In the genomic region with DNA sequence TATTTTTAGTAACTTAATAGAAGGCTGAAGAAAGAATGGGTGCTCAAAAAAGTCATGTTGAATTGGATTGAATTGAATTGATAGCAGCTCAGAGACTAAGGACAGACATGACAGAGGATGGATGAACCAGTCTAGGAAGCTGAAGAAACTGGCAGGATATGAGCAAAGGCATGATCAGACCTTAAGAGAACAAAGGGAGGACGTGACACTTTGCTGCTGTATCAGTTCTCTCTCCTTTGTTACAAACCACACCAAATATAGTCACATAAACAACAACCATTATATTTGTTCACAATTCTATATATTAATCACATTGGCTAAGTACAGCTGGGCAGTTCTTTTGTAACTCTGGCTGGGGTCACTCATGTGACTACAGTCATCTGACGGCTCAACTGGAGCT, we compare ENCODE assay signal across 20 cellular contexts.
DNase-seq lines count a peak whose midpoint lies in the region; ATAC-seq, FAIRE-seq and TF ChIP-seq lines count a peak whose summit lies in the region.
"Had no signal": no experiment of that assay in that cellular context is flagged by ENCODE, and none has a peak within 500 bp of the region (broad histone marks: within the 10 kb centered on the region; RNA-seq: fewer than 3 reads in every experiment).

No MANE protein-coding gene starts in this region.

- H3K27ac ChIP-seq in ACC112 (ENCODE audit: low read depth, low read length) (peak overlapping the region; percentile 57), endothelial cell of umbilical vein (ENCODE audit: insufficient read depth, low read depth, low read length) (peak overlapping the region; percentile 82), mesendoderm (ENCODE audit: low read depth, low read length) (no peak overlapping the region), left ventricle myocardium inferior (replicated peaks) (no peak overlapping the region), SK-N-SH (ENCODE audit: low read depth in 2 of 2, low read length in 1 of 2) (peak overlapping the region in 1 of 2 experiments; percentile 27; a peak in 1 of 4 replicates)
- H3K27ac ChIP-seq: PC-9 had no signal

- BruUV-seq in endothelial cell of umbilical vein (replicated peaks; lab: Mats Ljungman, UMichigan), result no TSS peak

- H2AK5ac ChIP-seq in mesendoderm (ENCODE audit: low read length), result no peak overlapping the region

- H3K4me3 ChIP-seq in ACC112 (ENCODE audit: low read depth, low read length) (no peak overlapping the region), endothelial cell of umbilical vein (replicated peaks in 1 of 3; ENCODE audit: insufficient read depth in 1 of 3, low read depth in 1 of 3, low read length in 3 of 3) (no peak overlapping the region), mesendoderm (ENCODE audit: low read length) (no peak overlapping the region), left ventricle myocardium inferior (no peak overlapping the region), SK-N-SH (ENCODE audit: low read depth in 2 of 2, low read length in 1 of 2) (no peak overlapping the region)
- H3K4me3 ChIP-seq: HAP-1, PC-9 had no signal

- peak overlapping the region; percentile 37 for H3K4ac ChIP-seq in mesendoderm (ENCODE audit: low read depth, low read length)

- no peak overlapping the region for H2BK15ac ChIP-seq in mesendoderm (replicated peaks; ENCODE audit: low read depth)

- no peak overlapping the region for H4K8ac ChIP-seq in mesendoderm (ENCODE audit: low read depth, low read length)

- CTCF ChIA-PET in endothelial cell of umbilical vein (lab: Charles Lee) (interaction anchor here (1.6 to 2.0 kb wide), 2 partner anchors 18 to 295 kb away, joined by 4 to 8 read pairs; no protein-coding TSS in a partner anchor), SK-N-SH (lab: Yijun Ruan, JAX) (no interaction called here)

- H3K9me1 ChIP-seq in endothelial cell of umbilical vein (replicated peaks; ENCODE audit: control insufficient read depth, extremely low read depth, insufficient read depth, low read length), result no peaks in the 10 kb centered on the region

- H3F3A ChIP-seq in SK-N-SH (replicated peaks; ENCODE audit: insufficient read depth), result peaks cover 12% of the 10 kb centered on the region

- H3K27me3 ChIP-seq in ACC112 (ENCODE audit: insufficient read depth, low read length) (no peaks in the 10 kb centered on the region), endothelial cell of umbilical vein (ENCODE audit: control insufficient read depth in 2 of 2, insufficient read depth in 2 of 2, low read length in 2 of 2) (no peaks in the 10 kb centered on the region), mesendoderm (ENCODE audit: insufficient read depth, low read length, poor library complexity) (no peaks in the 10 kb centered on the region), left ventricle myocardium inferior (ENCODE audit: low read depth) (no peaks in the 10 kb centered on the region), SK-N-SH (ENCODE audit: insufficient read depth) (no peaks in the 10 kb centered on the region)

- H3K79me1 ChIP-seq in mesendoderm (ENCODE audit: low read length), result no peaks in the 10 kb centered on the region

- no peak overlapping the region for H3K56ac ChIP-seq in mesendoderm (ENCODE audit: low read length)

- no peaks in the 10 kb centered on the region for H3K36me3 ChIP-seq in ACC112 (ENCODE audit: insufficient read depth, low read length)
- H3K36me3 ChIP-seq in endothelial cell of umbilical vein (ENCODE audit: control insufficient read depth in 2 of 2, extremely low read depth in 1 of 2, insufficient read depth in 2 of 2, low read length in 2 of 2), result no peaks in the 10 kb centered on the region
- H3K36me3 ChIP-seq in mesendoderm (ENCODE audit: control insufficient read depth, insufficient read depth, low read length), result no peaks in the 10 kb centered on the region
- H3K36me3 ChIP-seq in left ventricle myocardium inferior, result no peaks in the 10 kb centered on the region
- no peaks in the 10 kb centered on the region for H3K36me3 ChIP-seq in SK-N-SH (replicated peaks in 1 of 2; ENCODE audit: control insufficient read depth in 1 of 2, insufficient read depth in 2 of 2, low read length in 1 of 2)
- H3K36me3 ChIP-seq: HAP-1 had no signal

- no peak overlapping the region for H2BK120ac ChIP-seq in mesendoderm (ENCODE audit: low read depth, low read length)

- H3K9me3 ChIP-seq in endothelial cell of umbilical vein (replicated peaks; ENCODE audit: control insufficient read depth, insufficient read depth, low read length) (no peaks in the 10 kb centered on the region), left ventricle myocardium inferior (replicated peaks) (no peaks in the 10 kb centered on the region), SK-N-SH (no peaks in the 10 kb centered on the region)
- H3K9me3 ChIP-seq: HAP-1 had no signal

- intact Hi-C loops in endothelial cell of umbilical vein (cut with micrococcal nuclease) (loop anchor here (10.0 kb wide), 1 partner anchor 295 kb away; no protein-coding TSS in a partner anchor), left ventricle myocardium inferior (cut with micrococcal nuclease) (no loop called here)

- H3K9ac ChIP-seq in endothelial cell of umbilical vein (replicated peaks; ENCODE audit: extremely low read depth, insufficient read depth, low read length) (no peak overlapping the region), mesendoderm (ENCODE audit: low read length) (no peak overlapping the region), SK-N-SH (no peak overlapping the region)

- H3K4me1 ChIP-seq in ACC112 (ENCODE audit: control insufficient read depth, insufficient read depth, low read length, unreplicated experiment) (peaks cover 33% of the 10 kb centered on the region), endothelial cell of umbilical vein (ENCODE audit: control insufficient read depth, extremely low read depth, insufficient read depth, low read length) (peaks cover 19% of the 10 kb centered on the region), mesendoderm (ENCODE audit: control insufficient read depth, low read depth, low read length) (no peaks in the 10 kb centered on the region), left ventricle myocardium inferior (no peaks in the 10 kb centered on the region), SK-N-SH (ENCODE audit: control insufficient read depth in 1 of 2, insufficient read depth in 2 of 2, low read depth in 1 of 2, low read length in 1 of 2) (peaks cover 0 to 4% of the 10 kb centered on the region in 2 experiments; a peak in 1 of 4 replicates)
- H3K4me1 ChIP-seq: HAP-1 had no signal

- H4K20me1 ChIP-seq in endothelial cell of umbilical vein (replicated peaks; ENCODE audit: control insufficient read depth, extremely low read depth, insufficient read depth, low read length) (no peaks in the 10 kb centered on the region), SK-N-SH (ENCODE audit: insufficient read depth) (no peaks in the 10 kb centered on the region)

- TF ChIP-seq POLR2A in endothelial cell of umbilical vein (IDR thresholded peaks at IDR 0.05; ENCODE audit: low read depth, low read length), result no peak

- no peak overlapping the region for H3K18ac ChIP-seq in mesendoderm (ENCODE audit: low read length)

- no peak for TF ChIP-seq RAD21 in SK-N-SH (IDR thresholded peaks at IDR 0.05; ENCODE audit: low read length)

- H3K23ac ChIP-seq in mesendoderm (ENCODE audit: low read length), result no peak overlapping the region

- dilution Hi-C loops in endothelial cell of umbilical vein (cut with MboI; ENCODE audit: extremely low pct_ligation_motif_present, low sequenced_read_pairs), result no loop called here

- DNase-seq in LHCN-M2 (ENCODE audit: low read depth), result peak; percentile 27
- DNase-seq in endothelial cell of umbilical vein (ENCODE audit: low read depth, low spot score), result peak; percentile 47
- DNase-seq in mesendoderm, result no peak
- no peak for DNase-seq in left ventricle myocardium inferior
- DNase-seq in SK-N-SH, result no peak
- DNase-seq: 8988T, DMS 273 treated with DMSO at 0.1 percent for 48 hours, DND-41, KG1, MV-4-11, NCI-H187, NCI-H226, NCI-H524, PC-9 had no signal

- no peak for FAIRE-seq in endothelial cell of umbilical vein (lab: Jason Lieb, UNC)
- FAIRE-seq: G401.6, HepG2 had no signal

- ATAC-seq in HG02870 (IDR thresholded peaks at IDR 0.05; ENCODE audit: unreplicated experiment) (no peak), HG02973 (IDR thresholded peaks at IDR 0.05; ENCODE audit: unreplicated experiment) (no peak)
- ATAC-seq: HepG2 had no signal

- H2BK5ac ChIP-seq in mesendoderm (ENCODE audit: low read length), result peak overlapping the region; percentile 66

- H4K5ac ChIP-seq in mesendoderm (ENCODE audit: low read length), result no peak overlapping the region

- no peaks in the 10 kb centered on the region for H3K9me2 ChIP-seq in SK-N-SH

- H2AFZ ChIP-seq in ACC112 (ENCODE audit: low read length, unreplicated experiment) (no peak overlapping the region), endothelial cell of umbilical vein (ENCODE audit: low read depth, low read length) (peak overlapping the region; percentile 11), SK-N-SH (ENCODE audit: low read depth) (no peak overlapping the region)
- H2AFZ ChIP-seq: PC-9 had no signal

- POLR2A ChIA-PET in endothelial cell of umbilical vein (lab: Charles Lee) (no interaction called here), SK-N-SH (lab: Yijun Ruan, JAX) (no interaction called here)

- H3K79me2 ChIP-seq in ACC112 (ENCODE audit: control insufficient read depth, insufficient read depth, low read length, unreplicated experiment) (no peaks in the 10 kb centered on the region), endothelial cell of umbilical vein (ENCODE audit: control insufficient read depth, insufficient read depth, low read length) (no peaks in the 10 kb centered on the region), mesendoderm (ENCODE audit: control insufficient read depth, insufficient read depth, low read length) (no peaks in the 10 kb centered on the region), SK-N-SH (ENCODE audit: insufficient read depth) (no peaks in the 10 kb centered on the region)

- TF ChIP-seq CTCF in endothelial cell of umbilical vein (IDR thresholded peaks at IDR 0.05; ENCODE audit: extremely low read depth in 1 of 2, insufficient read depth in 1 of 2, low read depth in 1 of 2, low read length in 2 of 2) (no peak), left ventricle myocardium inferior (IDR thresholded peaks at IDR 0.05; ENCODE audit: borderline replicate concordance) (no peak), SK-N-SH (IDR thresholded peaks at IDR 0.05) (no peak)

- no peak for TF ChIP-seq EP300 in SK-N-SH (IDR thresholded peaks at IDR 0.05; ENCODE audit: borderline replicate concordance in 1 of 2, low read depth in 1 of 2, low read length in 1 of 2)

- H3K4me2 ChIP-seq in endothelial cell of umbilical vein (ENCODE audit: insufficient read depth, low read length) (no peak overlapping the region), mesendoderm (ENCODE audit: low read length) (no peak overlapping the region), SK-N-SH (no peak overlapping the region)
- H3K4me2 ChIP-seq: PC-9 had no signal

- WGBS in mesendoderm (ENCODE audit: extremely low coverage, insufficient coverage, low lambda C conversion rate), result no CpG with 5 or more reads among the region's 2 CpGs
- WGBS in SK-N-SH (ENCODE audit: low lambda C conversion rate), result 69% methylated on average over 2 of the region's 2 CpGs

TF ChIP-seq in SK-N-SH, 30 proteins besides CTCF, POLR2A, EP300 and RAD21 (continues in another document):
- TF ChIP-seq YY1 (IDR thresholded peaks at IDR 0.05; ENCODE audit: low read depth) (no peak), RXRA (IDR thresholded peaks at IDR 0.05; ENCODE audit: borderline replicate concordance, low read depth) (no peak), TCF12 (IDR thresholded peaks at IDR 0.05) (no peak), FOXJ3 (CRISPR knock-in tag; IDR thresholded peaks at IDR 0.05) (no peak)

Comparison
In these comparisons a context has a peak if more than half of its experiments do, and no peak if none do; other contexts are left out.
1. H3K27ac ChIP-seq: peak in ACC112 (single experiment) and endothelial cell of umbilical vein (single experiment); none in mesendoderm (single experiment) and left ventricle myocardium inferior (single experiment).
2. DNase-seq: peak in LHCN-M2 (single experiment) and endothelial cell of umbilical vein (single experiment); none in mesendoderm (single experiment), left ventricle myocardium inferior (single experiment) and SK-N-SH (single experiment).